Comparison of ENCODE assay signal across 8 cellular contexts in the genomic region with DNA sequence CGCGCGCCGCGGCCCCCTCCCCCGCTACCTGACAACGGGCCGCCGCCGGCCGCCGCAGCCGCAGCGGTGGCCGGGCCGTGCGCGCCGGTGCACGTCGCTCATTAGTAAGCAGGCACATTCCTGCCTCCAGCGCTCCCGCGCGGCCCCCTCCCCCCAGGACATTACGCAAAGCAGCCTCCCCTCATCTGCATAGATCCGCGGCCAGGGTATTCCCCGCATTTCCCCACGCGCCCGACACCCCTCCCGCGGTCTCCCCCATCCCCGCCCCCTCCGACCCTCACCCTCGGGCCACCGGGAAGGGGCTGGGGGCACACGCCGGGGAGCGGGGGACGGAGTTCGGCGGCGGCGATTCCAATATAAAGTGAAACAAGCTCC. TPM values are rescaled to one million over a fixed set of nuclear protein-coding genes. Genes with fewer than 3 reads are reported as not detected.
A peak's percentile ranks its signal among the peaks of the same experiment; 100 is the strongest.
DNase-seq lines count a peak whose midpoint lies in the region; ATAC-seq and TF ChIP-seq lines count a peak whose summit lies in the region.

A gene with protein sequence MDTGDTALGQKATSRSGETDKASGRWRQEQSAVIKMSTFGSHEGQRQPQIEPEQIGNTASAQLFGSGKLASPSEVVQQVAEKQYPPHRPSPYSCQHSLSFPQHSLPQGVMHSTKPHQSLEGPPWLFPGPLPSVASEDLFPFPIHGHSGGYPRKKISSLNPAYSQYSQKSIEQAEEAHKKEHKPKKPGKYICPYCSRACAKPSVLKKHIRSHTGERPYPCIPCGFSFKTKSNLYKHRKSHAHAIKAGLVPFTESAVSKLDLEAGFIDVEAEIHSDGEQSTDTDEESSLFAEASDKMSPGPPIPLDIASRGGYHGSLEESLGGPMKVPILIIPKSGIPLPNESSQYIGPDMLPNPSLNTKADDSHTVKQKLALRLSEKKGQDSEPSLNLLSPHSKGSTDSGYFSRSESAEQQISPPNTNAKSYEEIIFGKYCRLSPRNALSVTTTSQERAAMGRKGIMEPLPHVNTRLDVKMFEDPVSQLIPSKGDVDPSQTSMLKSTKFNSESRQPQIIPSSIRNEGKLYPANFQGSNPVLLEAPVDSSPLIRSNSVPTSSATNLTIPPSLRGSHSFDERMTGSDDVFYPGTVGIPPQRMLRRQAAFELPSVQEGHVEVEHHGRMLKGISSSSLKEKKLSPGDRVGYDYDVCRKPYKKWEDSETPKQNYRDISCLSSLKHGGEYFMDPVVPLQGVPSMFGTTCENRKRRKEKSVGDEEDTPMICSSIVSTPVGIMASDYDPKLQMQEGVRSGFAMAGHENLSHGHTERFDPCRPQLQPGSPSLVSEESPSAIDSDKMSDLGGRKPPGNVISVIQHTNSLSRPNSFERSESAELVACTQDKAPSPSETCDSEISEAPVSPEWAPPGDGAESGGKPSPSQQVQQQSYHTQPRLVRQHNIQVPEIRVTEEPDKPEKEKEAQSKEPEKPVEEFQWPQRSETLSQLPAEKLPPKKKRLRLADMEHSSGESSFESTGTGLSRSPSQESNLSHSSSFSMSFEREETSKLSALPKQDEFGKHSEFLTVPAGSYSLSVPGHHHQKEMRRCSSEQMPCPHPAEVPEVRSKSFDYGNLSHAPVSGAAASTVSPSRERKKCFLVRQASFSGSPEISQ (N-terminal part only) (minus strand): TSS at position 106 of the 375 bp plus-strand sequence. CDS start 170,438 bp downstream, outside the sequence.

- no peak within 1 kb of the TSS for H4K91ac ChIP-seq in neuronal stem cell (ENCODE audit: low read depth, low read length, poor library complexity)

- H4K8ac ChIP-seq in neuronal stem cell (ENCODE audit: low read depth, low read length), result no peak within 1 kb of the TSS

- peak within 1 kb of the TSS; percentile 94 for H3K9ac ChIP-seq in neuronal stem cell (ENCODE audit: low read depth, low read length, poor library complexity)

- peak within 1 kb of the TSS; percentile 89 for H2BK12ac ChIP-seq in neuronal stem cell (ENCODE audit: low read length)

- peak within 1 kb of the TSS; percentile 89 for H3K14ac ChIP-seq in neuronal stem cell (ENCODE audit: low read length)

- H3K4me3 ChIP-seq in AG04450 (ENCODE audit: low read depth, low read length) (peak within 1 kb of the TSS; percentile 99), SJCRH30 (peak within 1 kb of the TSS; percentile 96), neuronal stem cell (ENCODE audit: low read length in 2 of 2) (peak within 1 kb of the TSS; percentile 71 to 98)

- H2BK5ac ChIP-seq in neuronal stem cell (ENCODE audit: low read length), result peak within 1 kb of the TSS; percentile 96

- H3K9me3 ChIP-seq in AG04450 (ENCODE audit: control insufficient read depth, insufficient read depth, low read length) (no peaks in the 10 kb centered on the region; the same call in 1 of the 2 replicates), SJCRH30 (replicated peaks) (no peaks in the 10 kb centered on the region), neuronal stem cell (replicated peaks in 1 of 2; ENCODE audit: control insufficient read depth in 2 of 2, insufficient read depth in 1 of 2, low read depth in 1 of 2, low read length in 2 of 2) (no peaks in the 10 kb centered on the region)

- H2BK120ac ChIP-seq in neuronal stem cell (ENCODE audit: low read depth, low read length), result peak within 1 kb of the TSS; percentile 91

- H3K4me2 ChIP-seq in neuronal stem cell (ENCODE audit: insufficient read depth, low read length, poor library complexity, severe bottlenecking), result peak within 1 kb of the TSS; percentile 84

- peak within 1 kb of the TSS; percentile 100 for H3K18ac ChIP-seq in neuronal stem cell (ENCODE audit: low read length)

- no peaks in the 10 kb centered on the region for H3K79me1 ChIP-seq in neuronal stem cell (ENCODE audit: low read depth, low read length)

- H3K4me1 ChIP-seq in SJCRH30, result peaks cover 11% of the 10 kb centered on the region; the same call in 1 of the 2 replicates
- peaks cover 17% of the 10 kb centered on the region for H3K4me1 ChIP-seq in foreskin keratinocyte
- H3K4me1 ChIP-seq in neuronal stem cell (ENCODE audit: control insufficient read depth in 2 of 2, insufficient read depth in 1 of 2, low read depth in 1 of 2, low read length in 2 of 2), result peaks cover 4 to 12% of the 10 kb centered on the region in 2 donors

- H3K4ac ChIP-seq in neuronal stem cell (ENCODE audit: low read length), result peak within 1 kb of the TSS; percentile 97

- peak within 1 kb of the TSS; percentile 61 for H2AK5ac ChIP-seq in neuronal stem cell (ENCODE audit: low read depth, low read length)

- H3K36me3 ChIP-seq in SJCRH30 (no peaks in the 10 kb centered on the region), neuronal stem cell (replicated peaks in 1 of 2; ENCODE audit: control insufficient read depth in 2 of 2, insufficient read depth in 2 of 2, low read length in 2 of 2) (no peaks in the 10 kb centered on the region)

- TF ChIP-seq CTCF in AG04450 (IDR thresholded peaks at IDR 0.05; ENCODE audit: low read depth, low read length) (no peak), foreskin keratinocyte (conservative IDR thresholded peaks at IDR 0.05) (peak; percentile 12)

- WGBS in neuronal stem cell (ENCODE audit: extremely low coverage in 2 of 2, insufficient read length in 2 of 2, insufficient replicate concordance in 1 of 2), 2 donors, result no CpG with 5 or more reads among the region's 46 CpGs

- H3K27me3 ChIP-seq in AG04450 (ENCODE audit: control insufficient read depth, insufficient read depth, low read length), result no peaks in the 10 kb centered on the region
- H3K27me3 ChIP-seq in SJCRH30, result no peaks in the 10 kb centered on the region
- H3K27me3 ChIP-seq in foreskin keratinocyte, result no peaks in the 10 kb centered on the region
- peaks cover 0 to 30% (median 0%) of the 10 kb centered on the region in 3 experiments for H3K27me3 ChIP-seq in neuronal stem cell (ENCODE audit: control insufficient read depth in 3 of 3, insufficient read depth in 3 of 3, low read depth in 1 of 3, low read length in 3 of 3)

- H3K23ac ChIP-seq in neuronal stem cell (ENCODE audit: low read depth, low read length, poor library complexity), result peak within 1 kb of the TSS; percentile 73

- CTCF ChIA-PET in AG04450 (lab: Charles Lee), result interaction anchor here (0.5 to 0.7 kb wide), 2 partner anchors 252 to 259 kb away, joined by 3 read pairs; no protein-coding TSS in a partner anchor

- peak within 1 kb of the TSS; percentile 93 for H2AFZ ChIP-seq in neuronal stem cell (ENCODE audit: low read length)

- DNase-seq in AG04450 (ENCODE audit: low read depth, low spot score) (peak; percentile 55), SJCRH30 (peak; percentile 65 to 67), activated gamma-delta T cell treated with Interleukin-2 at 50 U/mL for 16 hours (peak; percentile 75), foreskin keratinocyte (peak; percentile 79 to 87), neuronal stem cell (ENCODE audit: low spot score) (peak; percentile 75), substantia nigra (lab: John Stamatoyannopoulos, UW) (peak in 48 of 49 donors; percentile 24 to 89 (median 72))

- H3K27ac ChIP-seq in AG04450 (ENCODE audit: low read depth, low read length) (peak within 1 kb of the TSS; percentile 97), SJCRH30 (peak within 1 kb of the TSS; percentile 68), foreskin keratinocyte (peak within 1 kb of the TSS; percentile 99), neuronal stem cell (replicated peaks; ENCODE audit: low read length) (peak within 1 kb of the TSS; percentile 76), substantia nigra (ENCODE audit: low read depth, low read length, poor library complexity, severe bottlenecking) (peak within 1 kb of the TSS; percentile 93)

- peak; percentile 13 for ATAC-seq in GM19043 (IDR thresholded peaks at IDR 0.05; ENCODE audit: low read depth, unreplicated experiment)
- peak; percentile 21 for ATAC-seq in HG03460 (IDR thresholded peaks at IDR 0.05; ENCODE audit: unreplicated experiment)
- peak; percentile 55 for ATAC-seq in foreskin keratinocyte

- H2BK15ac ChIP-seq in neuronal stem cell (ENCODE audit: low read length), result peak within 1 kb of the TSS; percentile 99

- POLR2A ChIA-PET in AG04450 (lab: Yijun Ruan, JAX), result interaction anchor here (1.8 kb wide), 1 partner anchor 19 kb away, joined by 9 read pairs; no protein-coding TSS in a partner anchor

RNA-seq across cellular contexts. Expression of the gene that starts here (rescaled TPM):
- 4.9 and 6.9 TPM in 2 replicates for polyA plus RNA-seq in AG04450 (2011; rRNA removed)
- 13.7 and 14.5 TPM in 2 replicates for polyA minus RNA-seq in AG04450 (2011; rRNA and poly(A)+ RNA removed)
- total RNA-seq in SJCRH30 (2014; rRNA removed; shearing (Covaris generic)), result 8.2 and 11.6 TPM in 2 replicates
- total RNA-seq in foreskin keratinocyte, result 19.5 and 19.8 TPM in 2 replicates
- 2.1 and 2.5 TPM in 2 replicates for polyA plus RNA-seq in foreskin keratinocyte
- polyA plus RNA-seq in neuronal stem cell (2013, experiment 1 of 2), result 1.1 TPM
- polyA plus RNA-seq in neuronal stem cell (2013, experiment 2 of 2), result 1.1 TPM

Comparison
In these comparisons a context has a peak if more than half of its experiments do, and no peak if none do; other contexts are left out.
1. Peak in every context shown above with its lines: DNase-seq, ATAC-seq, H3K4me3 ChIP-seq and H3K27ac ChIP-seq.